In the genomic region with DNA sequence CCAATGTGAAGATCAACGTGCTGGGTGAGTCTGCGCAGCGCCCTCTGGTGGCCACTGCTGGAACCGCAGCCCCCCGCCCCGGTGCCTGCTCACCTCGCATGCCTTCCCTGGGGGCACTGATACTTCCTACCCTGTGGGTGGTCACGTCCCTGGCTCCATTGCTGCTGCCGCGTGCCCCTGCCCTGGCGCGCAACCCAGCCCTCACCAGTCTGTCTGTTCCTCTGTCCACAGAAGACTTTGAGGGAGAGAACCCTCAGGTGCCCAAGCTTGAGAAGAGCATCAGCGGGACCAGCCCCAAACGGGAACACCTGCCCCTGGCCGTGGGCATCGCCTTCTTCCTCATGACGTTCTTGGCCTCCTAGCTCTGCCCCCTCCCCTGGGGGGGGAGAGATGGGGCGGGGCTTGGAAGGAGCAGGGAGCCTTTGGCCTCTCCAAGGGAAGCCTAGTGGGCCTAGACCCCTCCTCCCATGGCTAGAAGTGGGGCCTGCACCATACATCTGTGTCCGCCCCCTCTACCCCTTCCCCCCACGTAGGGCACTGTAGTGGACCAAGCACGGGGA, we compare ENCODE assay signal across 8 cellular contexts. TPM values are rescaled to one million over a fixed set of nuclear protein-coding genes. Genes with fewer than 3 reads are reported as not detected.
DNase-seq lines count a peak whose midpoint lies in the region; ATAC-seq and TF ChIP-seq lines count a peak whose summit lies in the region.

No MANE protein-coding gene starts in this region.

- intact Hi-C loops in MCF 10A (cut with micrococcal nuclease): no loop called here

- peaks cover 9% of the 10 kb centered on the region for H3K27me3 Mint-ChIP-seq in MCF 10A (ENCODE audit: insufficient read depth, unreplicated experiment)

- POLR2A ChIA-PET in MCF 10A (lab: Yijun Ruan, JAX): interaction anchor here (0.5 to 3.8 kb wide), 14 partner anchors 22 to 526 kb away, joined by 3 to 35 read pairs (median 14); a partner anchor contains a TSS

- peaks cover 30% of the 10 kb centered on the region for H3K4me1 Mint-ChIP-seq in MCF 10A (ENCODE audit: insufficient read depth, unreplicated experiment)

- H3K9me3 Mint-ChIP-seq in MCF 10A (ENCODE audit: unreplicated experiment): no peaks in the 10 kb centered on the region

- H3K36me3 Mint-ChIP-seq in MCF 10A (ENCODE audit: insufficient read depth, unreplicated experiment): no peaks in the 10 kb centered on the region

- peak overlapping the region; percentile 100 for H3K4me3 Mint-ChIP-seq in MCF 10A (ENCODE audit: unreplicated experiment)

- no peaks in the 10 kb centered on the region for H3K9me3 ChIP-seq in WERI-Rb-1 (ENCODE audit: severe bottlenecking)

- DNase-seq in DMS153 (lab: John Stamatoyannopoulos, UW) (peak; percentile 37), DMS153 treated with DMSO at 0.1 percent for 48 hours (lab: John Stamatoyannopoulos, UW; ENCODE audit: unreplicated experiment) (no peak), NAMALWA (ENCODE audit: low spot score) (peak; percentile 90), WERI-Rb-1 (peak; percentile 93), MCF 10A (ENCODE audit: unreplicated experiment) (peak; percentile 77), kidney tubule cell (ENCODE audit: low spot score) (peak; percentile 55)
- DNase-seq in stimulated activated CD4-positive, alpha-beta T cell treated with anti-CD3 and anti-CD28 coated beads, Interleukin-4, amount 100 ng/mL, for 4 hours: peak; percentile 66 to 79

- peak overlapping the region; percentile 53 for H3K4me3 ChIP-seq in WERI-Rb-1 (ENCODE audit: low read depth, low read length)

- H3K27me3 ChIP-seq in WERI-Rb-1 (ENCODE audit: insufficient read depth, low read depth, severe bottlenecking): peaks cover 14% of the 10 kb centered on the region

- TF ChIP-seq CTCF in WERI-Rb-1 (IDR thresholded peaks at IDR 0.05; ENCODE audit: low read depth, low read length) (peak; percentile 100), MCF 10A (IDR thresholded peaks at IDR 0.05; ENCODE audit: unreplicated experiment) (peak; percentile 100)

- no peak overlapping the region for H3K27ac ChIP-seq in WERI-Rb-1

- CTCF ChIA-PET in MCF 10A (lab: Yijun Ruan, JAX): interaction anchor here (0.6 to 5.2 kb wide), 30 partner anchors 9 to 606 kb away, joined by 3 to 78 read pairs (median 8); a partner anchor contains a TSS

- H3K36me3 ChIP-seq in WERI-Rb-1: no peaks in the 10 kb centered on the region

- BruUV-seq in MCF 10A (replicated peaks; lab: Mats Ljungman, UMichigan): no TSS peak

- H3K27ac Mint-ChIP-seq in MCF 10A (ENCODE audit: low read depth, unreplicated experiment): no peak overlapping the region

- no peak for ATAC-seq in GM19351 (IDR thresholded peaks at IDR 0.05; ENCODE audit: unreplicated experiment)

RNA-seq across cellular contexts. Expression of a gene that starts 7.6 kb away (rescaled TPM):
- 1.6 and 1.7 TPM in 2 replicates for total RNA-seq in MCF 10A (2022)

RNA-seq across cellular contexts. Expression of a gene that starts 22.7 kb away (rescaled TPM):
- 7.4 and 9.5 TPM in 2 replicates for total RNA-seq in MCF 10A (2022)

RNA-seq across cellular contexts. Expression of a gene that starts 35.1 kb away (rescaled TPM):
- total RNA-seq in MCF 10A (2022): 385 and 456 TPM in 2 replicates

RNA-seq across cellular contexts. Expression of a gene that starts 41.4 kb away (rescaled TPM):
- 38.9 and 42.3 TPM in 2 replicates for total RNA-seq in MCF 10A (2022)

RNA-seq across cellular contexts. Expression of a gene that starts 49.4 kb away (rescaled TPM):
- total RNA-seq in MCF 10A (2022): 91.2 and 97.8 TPM in 2 replicates
